15 cellular contexts compared by ENCODE assay signal in genomic region chr9:21778300-21778699, GRCh38. TPM values are rescaled to one million over a fixed set of nuclear protein-coding genes. Genes with fewer than 3 reads are reported as not detected.
A peak's percentile ranks its signal among the peaks of the same experiment; 100 is the strongest.
DNase-seq lines count a peak whose midpoint lies in the region; ATAC-seq and TF ChIP-seq lines count a peak whose summit lies in the region.
"Had no signal": no experiment of that assay in that cellular context is flagged by ENCODE, and none has a peak within 500 bp of the region (broad histone marks: within the 10 kb centered on the region; RNA-seq: fewer than 3 reads in every experiment).

No MANE protein-coding gene starts in this region.

- no peaks in the 10 kb centered on the region for H3K27me3 Mint-ChIP-seq in HFFc6 (ENCODE audit: insufficient read depth)
- H3K27me3 Mint-ChIP-seq: activated B cell treated with CpG ODN at 0.5 μM for 24 hours; activated naive CD8-positive, alpha-beta T cell had no signal

- TF ChIP-seq CTCF in HFFc6 (IDR thresholded peaks at IDR 0.05) (no peak), fibroblast of pulmonary artery (IDR thresholded peaks at IDR 0.05; ENCODE audit: low read length, missing control alignments) (no peak)

- H3K4me1 Mint-ChIP-seq in HFFc6 (ENCODE audit: low read depth), result peaks cover 18% of the 10 kb centered on the region
- H3K4me1 Mint-ChIP-seq: activated B cell treated with CpG ODN at 0.5 μM for 24 hours had no signal

- H3K9me3 Mint-ChIP-seq in HFFc6, result no peaks in the 10 kb centered on the region
- H3K9me3 Mint-ChIP-seq: activated B cell treated with CpG ODN at 0.5 μM for 24 hours; natural killer cell treated with Interleukin-12 subunit alpha and Interleukin-12 subunit beta and Interleukin-15 and Interleukin-18, amount 100 ng/mL, for 72 hours had no signal

- ATAC-seq in HG02588 (IDR thresholded peaks at IDR 0.05; ENCODE audit: unreplicated experiment) (no peak), GM21619 (IDR thresholded peaks at IDR 0.05; ENCODE audit: unreplicated experiment) (no peak)
- ATAC-seq: SK-N-SH treated with all-trans-retinoic acid at 6 μM for 48 hours had no signal

- H3K4me3 ChIP-seq in fibroblast of pulmonary artery (replicated peaks; ENCODE audit: low read depth, low read length), result no peak overlapping the region
- H3K4me3 ChIP-seq: HAP-1 had no signal

- H3K36me3 Mint-ChIP-seq in HFFc6 (ENCODE audit: low read depth), result no peaks in the 10 kb centered on the region
- H3K36me3 Mint-ChIP-seq: activated naive CD8-positive, alpha-beta T cell; natural killer cell treated with Interleukin-12 subunit alpha and Interleukin-12 subunit beta and Interleukin-15 and Interleukin-18, amount 100 ng/mL, for 72 hours had no signal

- H3K4me3 Mint-ChIP-seq in HFFc6, result no peak overlapping the region; the same call in 1 of the 2 replicates
- H3K4me3 Mint-ChIP-seq: activated B cell treated with CpG ODN at 0.5 μM for 24 hours; activated naive CD8-positive, alpha-beta T cell; natural killer cell treated with Interleukin-12 subunit alpha and Interleukin-12 subunit beta and Interleukin-15 and Interleukin-18, amount 100 ng/mL, for 72 hours had no signal

- DNase-seq in AML-193 (lab: John Stamatoyannopoulos, UW) (peak; percentile 75 to 76), HFFc6 (peak; percentile 56), SKM-1 (lab: John Stamatoyannopoulos, UW; ENCODE audit: unreplicated experiment) (peak; percentile 17), fibroblast of pulmonary artery (ENCODE audit: low read depth) (peak; percentile 84), DMS114 treated with DMSO at 0.1 percent for 48 hours (lab: John Stamatoyannopoulos, UW; ENCODE audit: unreplicated experiment) (no peak), kidney glomerular epithelial cell (lab: John Stamatoyannopoulos, UW) (no peak)
- DNase-seq: activated B cell treated with CpG ODN at 0.5 μM for 24 hours, erythroblast, NCI-H1105 treated with DMSO at 0.1 percent for 48 hours had no signal

- no peak overlapping the region for H3K27ac Mint-ChIP-seq in HFFc6
- H3K27ac Mint-ChIP-seq: activated B cell treated with CpG ODN at 0.5 μM for 24 hours; activated naive CD8-positive, alpha-beta T cell; natural killer cell treated with Interleukin-12 subunit alpha and Interleukin-12 subunit beta and Interleukin-15 and Interleukin-18, amount 100 ng/mL, for 72 hours had no signal

RNA-seq across cellular contexts. Expression of gene MTAP, which starts 24.1 kb away (rescaled TPM):
- 10 to 100 TPM; 40.7 to 65.2 (median 52.0) TPM for total RNA-seq in HFFc6 (2021; fragmentation: NEBNext Ultra II Directional; extraction: Animal tissue kit (Norgen Biotek cat#: 25700))

Comparison
In these comparisons a context has a peak if more than half of its experiments do, and no peak if none do; other contexts are left out.
1. DNase-seq: peak in AML-193 (2 of 2), HFFc6 (single experiment), SKM-1 (single experiment) and fibroblast of pulmonary artery (single experiment); none in DMS114 treated with DMSO at 0.1 percent for 48 hours (single experiment) and kidney glomerular epithelial cell (single experiment).